ENCODE assay signal across 22 cellular contexts in genomic region chr2:144015036-144015435, GRCh38.
DNase-seq lines count a peak whose midpoint lies in the region; ATAC-seq and TF ChIP-seq lines count a peak whose summit lies in the region.
"Had no signal": no experiment of that assay in that cellular context is flagged by ENCODE, and none has a peak within 500 bp of the region (broad histone marks: within the 10 kb centered on the region; RNA-seq: fewer than 3 reads in every experiment).

No MANE protein-coding gene starts in this region.

- H3K36me3 ChIP-seq in smooth muscle cell (ENCODE audit: low read depth) = no peaks in the 10 kb centered on the region
- H3K36me3 ChIP-seq: SJCRH30, WERI-Rb-1 had no signal

- WGBS in smooth muscle cell (ENCODE audit: low lambda C conversion rate) = 60% methylated on average over 3 of the region's 3 CpGs

- H3K79me2 ChIP-seq in smooth muscle cell (ENCODE audit: low read depth) = no peaks in the 10 kb centered on the region

- H3K4me1 Mint-ChIP-seq in activated T-cell treated with anti-CD3 and anti-CD28 coated beads, Interleukin-2, amount 50 U/mL, for 4 hours (ENCODE audit: low read depth) = no peaks in the 10 kb centered on the region

- DNase-seq in HCEC 1CT (peak; percentile 12), brain pericyte (ENCODE audit: low read depth, low spot score) (peak; percentile 66), fibroblast of villous mesenchyme (ENCODE audit: low read depth) (peak; percentile 16), smooth muscle cell (lab: John Stamatoyannopoulos, UW; ENCODE audit: unreplicated experiment) (no peak), NCI-H748 treated with DMSO at 0.1 percent for 48 hours (lab: John Stamatoyannopoulos, UW) (no peak)
- DNase-seq in activated T-cell treated with anti-CD3 and anti-CD28 coated beads, Interleukin-2, amount 50 U/mL, for 4 hours = no peak
- DNase-seq: activated CD4-positive, alpha-beta T cell treated with anti-CD3 and anti-CD28 coated beads for 48 hours; aorta; GDM1; head of caudate nucleus; left ventricle myocardium superior; psoas muscle; SJCRH30; stimulated activated CD4-positive, alpha-beta T cell treated with anti-CD3 and anti-CD28 coated beads, Interleukin-15, amount 100 ng/mL, for 24 hours; SW 1271; WERI-Rb-1 had no signal

- TF ChIP-seq CTCF in fibroblast of villous mesenchyme (IDR thresholded peaks at IDR 0.05; ENCODE audit: insufficient read depth, low read depth, low read length) = no peak
- TF ChIP-seq CTCF in smooth muscle cell (IDR thresholded peaks at IDR 0.05; ENCODE audit: borderline replicate concordance, insufficient read depth, poor library complexity, severe bottlenecking) = no peak

- no peak overlapping the region for H3K4me3 ChIP-seq in fibroblast of villous mesenchyme (ENCODE audit: low read depth, low read length)
- H3K4me3 ChIP-seq in smooth muscle cell = no peak overlapping the region
- H3K4me3 ChIP-seq: BLaER1 treated with 17β-estradiol and CSF1 and Interleukin-3, amounts not matched to agents 10 nM and 100 nM; psoas muscle; SJCRH30 had no signal

- no peak overlapping the region for H3K4me3 Mint-ChIP-seq in activated T-cell treated with anti-CD3 and anti-CD28 coated beads, Interleukin-2, amount 50 U/mL, for 4 hours
- H3K4me3 Mint-ChIP-seq: stimulated activated memory B cell treated with anti-CD40 and anti-IgM and Interleukin-4, amounts not matched to agents 10 μg/mL and 1 μg/mL and 100 μg/mL, for 72 hours had no signal

- ATAC-seq in activated T-cell treated with anti-CD3 and anti-CD28 coated beads, Interleukin-2, amount 50 U/mL, for 4 hours = no peak
- ATAC-seq in GM21737 (IDR thresholded peaks at IDR 0.05; ENCODE audit: unreplicated experiment) = no peak
- ATAC-seq: activated naive CD4-positive, alpha-beta T cell treated with anti-CD3 and anti-CD28 coated beads, Interleukin-2, amount 50 U/mL, for 72 hours; left ventricle myocardium superior; psoas muscle; sciatic nerve; stimulated activated memory B cell treated with anti-CD40 and anti-IgM and Interleukin-4, amounts not matched to agents 10 μg/mL and 1 μg/mL and 100 μg/mL, for 72 hours had no signal

- peak overlapping the region; percentile 70 for H3K27ac ChIP-seq in smooth muscle cell (ENCODE audit: low read depth)
- H3K27ac ChIP-seq: BLaER1 treated with 17β-estradiol and CSF1 and Interleukin-3, amounts not matched to agents 10 nM and 100 nM; psoas muscle; SJCRH30; WERI-Rb-1 had no signal

- peaks cover 6% of the 10 kb centered on the region for H3K36me3 Mint-ChIP-seq in activated T-cell treated with anti-CD3 and anti-CD28 coated beads, Interleukin-2, amount 50 U/mL, for 4 hours (ENCODE audit: insufficient read depth)

- no peaks in the 10 kb centered on the region for H3K4me1 ChIP-seq in smooth muscle cell (ENCODE audit: low read depth)
- H3K4me1 ChIP-seq: psoas muscle, SJCRH30 had no signal

- H4K20me1 ChIP-seq in smooth muscle cell (ENCODE audit: low read depth) = no peaks in the 10 kb centered on the region
- H4K20me1 ChIP-seq: BLaER1 treated with 17β-estradiol and CSF1 and Interleukin-3, amounts not matched to agents 10 nM and 100 nM had no signal

- no peaks in the 10 kb centered on the region for H3K27me3 Mint-ChIP-seq in activated T-cell treated with anti-CD3 and anti-CD28 coated beads, Interleukin-2, amount 50 U/mL, for 4 hours (ENCODE audit: low read depth)
- H3K27me3 Mint-ChIP-seq: stimulated activated memory B cell treated with anti-CD40 and anti-IgM and Interleukin-4, amounts not matched to agents 10 μg/mL and 1 μg/mL and 100 μg/mL, for 72 hours had no signal

- H3K4me2 ChIP-seq in smooth muscle cell = peak overlapping the region; percentile 50
- H3K4me2 ChIP-seq: BLaER1 treated with 17β-estradiol and CSF1 and Interleukin-3, amounts not matched to agents 10 nM and 100 nM had no signal

- no peaks in the 10 kb centered on the region for H3K9me3 Mint-ChIP-seq in activated T-cell treated with anti-CD3 and anti-CD28 coated beads, Interleukin-2, amount 50 U/mL, for 4 hours
- H3K9me3 Mint-ChIP-seq: activated T-helper 2 cell treated with anti-CD3 and anti-CD28 coated beads, Interferon-gamma antibody, Interleukin-2, Interleukin-4, amounts not matched to agents 10 μg/mL and 5 μg/mL and 100 μg/mL, durations not matched to agents 14 hours and 24 hours and 36 hours had no signal

- H3K9me3 ChIP-seq in smooth muscle cell (replicated peaks; ENCODE audit: low read depth) = no peaks in the 10 kb centered on the region
- H3K9me3 ChIP-seq: BLaER1 treated with 17β-estradiol and CSF1 and Interleukin-3, amounts not matched to agents 10 nM and 100 nM; SJCRH30 had no signal

- no peak overlapping the region for H2AFZ ChIP-seq in smooth muscle cell (ENCODE audit: low read depth)

- H3K27me3 ChIP-seq in smooth muscle cell (ENCODE audit: low read depth) = no peaks in the 10 kb centered on the region
- H3K27me3 ChIP-seq: BLaER1 treated with 17β-estradiol and CSF1 and Interleukin-3, amounts not matched to agents 10 nM and 100 nM; SJCRH30 had no signal

- no peaks in the 10 kb centered on the region for H3F3A ChIP-seq in smooth muscle cell (ENCODE audit: low read depth)

- no peak overlapping the region for H3K9ac ChIP-seq in smooth muscle cell (ENCODE audit: low read depth)
- H3K9ac ChIP-seq: BLaER1 treated with 17β-estradiol and CSF1 and Interleukin-3, amounts not matched to agents 10 nM and 100 nM had no signal

Comparison
In these comparisons a context has a peak if more than half of its experiments do, and no peak if none do; other contexts are left out.
1. DNase-seq: peak in HCEC 1CT (single experiment), brain pericyte (single experiment) and fibroblast of villous mesenchyme (single experiment); none in smooth muscle cell (single experiment), activated T-cell treated with anti-CD3 and anti-CD28 coated beads, Interleukin-2, amount 50 U/mL, for 4 hours (single experiment) and NCI-H748 treated with DMSO at 0.1 percent for 48 hours (single experiment).